In the genomic region with DNA sequence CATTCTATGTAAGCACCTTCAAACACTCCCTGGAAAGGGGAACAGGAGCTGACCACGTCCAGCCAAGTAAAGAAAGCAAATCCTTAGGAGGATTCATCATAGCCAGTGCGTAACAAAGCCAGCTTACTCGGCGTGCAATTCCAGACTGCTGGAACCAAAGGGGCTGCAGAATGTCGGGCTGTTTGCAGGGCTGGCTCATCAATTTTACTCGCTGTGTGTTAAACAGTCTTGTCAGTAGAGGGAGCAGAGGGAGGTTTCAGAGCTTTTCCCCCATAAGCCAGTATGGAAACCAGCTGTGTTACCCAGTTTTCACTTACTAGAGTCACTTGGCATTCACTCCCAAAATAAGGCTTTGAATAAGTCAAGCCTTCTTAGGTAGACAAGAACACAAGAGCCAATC, we compare ENCODE assay signal across 8 cellular contexts.
A peak's percentile ranks its signal among the peaks of the same experiment; 100 is the strongest.
DNase-seq lines count a peak whose midpoint lies in the region; ATAC-seq and TF ChIP-seq lines count a peak whose summit lies in the region.

No MANE protein-coding gene starts in this region.

- no peak overlapping the region for H3K27ac Mint-ChIP-seq in endodermal cell
- no peak overlapping the region for H3K27ac Mint-ChIP-seq in osteocyte (ENCODE audit: unreplicated experiment)
- no peak overlapping the region for H3K27ac Mint-ChIP-seq in T-helper 2 cell treated with Interferon-gamma antibody and Interleukin-4, amounts not matched to agents 5 μg/mL and 100 μg/mL, for 36 hours

- H3K4me1 Mint-ChIP-seq in endodermal cell: peaks cover 6% of the 10 kb centered on the region
- peaks cover 4% of the 10 kb centered on the region for H3K4me1 Mint-ChIP-seq in osteocyte (ENCODE audit: unreplicated experiment)
- peaks cover 3% of the 10 kb centered on the region for H3K4me1 Mint-ChIP-seq in T-helper 2 cell treated with Interferon-gamma antibody and Interleukin-4, amounts not matched to agents 5 μg/mL and 100 μg/mL, for 36 hours (ENCODE audit: low read depth)

- peaks cover 42% of the 10 kb centered on the region for H3K36me3 Mint-ChIP-seq in endodermal cell (ENCODE audit: low read depth)
- H3K36me3 Mint-ChIP-seq in osteocyte (ENCODE audit: unreplicated experiment): peaks cover 43% of the 10 kb centered on the region
- peaks cover 29% of the 10 kb centered on the region for H3K36me3 Mint-ChIP-seq in T-helper 2 cell treated with Interferon-gamma antibody and Interleukin-4, amounts not matched to agents 5 μg/mL and 100 μg/mL, for 36 hours (ENCODE audit: low read depth)

- H3K4me3 ChIP-seq in endodermal cell (ENCODE audit: low read length): no peak overlapping the region

- H3K27me3 Mint-ChIP-seq in endodermal cell (ENCODE audit: insufficient read depth): no peaks in the 10 kb centered on the region
- no peaks in the 10 kb centered on the region for H3K27me3 Mint-ChIP-seq in osteocyte (ENCODE audit: unreplicated experiment)
- no peaks in the 10 kb centered on the region for H3K27me3 Mint-ChIP-seq in T-helper 2 cell treated with Interferon-gamma antibody and Interleukin-4, amounts not matched to agents 5 μg/mL and 100 μg/mL, for 36 hours (ENCODE audit: low read depth)

- no peaks in the 10 kb centered on the region for H3K9me3 ChIP-seq in endodermal cell (ENCODE audit: control insufficient read depth, low read length)

- H3K27ac ChIP-seq in endodermal cell (ENCODE audit: low read depth, low read length): no peak overlapping the region

- H3K4me3 Mint-ChIP-seq in endodermal cell: no peak overlapping the region
- H3K4me3 Mint-ChIP-seq in osteocyte (ENCODE audit: unreplicated experiment): no peak overlapping the region
- H3K4me3 Mint-ChIP-seq in T-helper 2 cell treated with Interferon-gamma antibody and Interleukin-4, amounts not matched to agents 5 μg/mL and 100 μg/mL, for 36 hours: no peak overlapping the region

- H3K27me3 ChIP-seq in endodermal cell (ENCODE audit: control insufficient read depth, insufficient read depth, low read length, poor library complexity, severe bottlenecking): no peaks in the 10 kb centered on the region

- no peak for ATAC-seq in HG03139 (IDR thresholded peaks at IDR 0.05; ENCODE audit: unreplicated experiment)
- ATAC-seq in GM19397 (IDR thresholded peaks at IDR 0.05; ENCODE audit: unreplicated experiment): no peak

- H3K9ac ChIP-seq in endodermal cell (ENCODE audit: extremely low read depth, low read length, poor library complexity, severe bottlenecking): no peak overlapping the region

- WGBS in endodermal cell (ENCODE audit: insufficient coverage in 1 of 2, insufficient read length in 1 of 2), 2 experiments: 78 to 83% methylated on average over 2 to 6 of the region's 6 CpGs

- peak; percentile 32; the same call in 1 of the 2 replicates for TF ChIP-seq CTCF in GM12874 (IDR thresholded peaks at IDR 0.05; ENCODE audit: insufficient read depth, low read depth, low read length)
- peak; percentile 75 for TF ChIP-seq CTCF in endodermal cell (conservative IDR thresholded peaks at IDR 0.05)
- peak; percentile 59 for TF ChIP-seq CTCF in osteocyte (IDR thresholded peaks at IDR 0.05)

- no peaks in the 10 kb centered on the region for H3K4me1 ChIP-seq in endodermal cell (ENCODE audit: control insufficient read depth, insufficient read depth, low read length)

- peak; percentile 7 for DNase-seq in NCI-H1694 treated with DMSO at 0.1 percent for 48 hours (lab: John Stamatoyannopoulos, UW)
- DNase-seq in endodermal cell: peak; percentile 76
- no peak for DNase-seq in osteocyte (ENCODE audit: extremely low spot score, unreplicated experiment)
- DNase-seq in T1000 (lab: John Stamatoyannopoulos, UW): no peak
- no peak for DNase-seq in T-helper 2 cell treated with Interferon-gamma antibody and Interleukin-4, amounts not matched to agents 5 μg/mL and 100 μg/mL, for 36 hours (ENCODE audit: low spot score)

- H3K36me3 ChIP-seq in endodermal cell (ENCODE audit: control insufficient read depth, insufficient read depth, low read length): peaks cover 55% of the 10 kb centered on the region

- H3K9me3 Mint-ChIP-seq in endodermal cell: no peaks in the 10 kb centered on the region
- H3K9me3 Mint-ChIP-seq in osteocyte (ENCODE audit: unreplicated experiment): no peaks in the 10 kb centered on the region
- H3K9me3 Mint-ChIP-seq in T-helper 2 cell treated with Interferon-gamma antibody and Interleukin-4, amounts not matched to agents 5 μg/mL and 100 μg/mL, for 36 hours: no peaks in the 10 kb centered on the region

Comparison
In these comparisons a context has a peak if more than half of its experiments do, and no peak if none do; other contexts are left out.
1. DNase-seq: peak in NCI-H1694 treated with DMSO at 0.1 percent for 48 hours (single experiment) and endodermal cell (single experiment); none in osteocyte (single experiment), T1000 (single experiment) and T-helper 2 cell treated with Interferon-gamma antibody and Interleukin-4, amounts not matched to agents 5 μg/mL and 100 μg/mL, for 36 hours (single experiment).
2. Peak in every context shown above with its lines, with median percentiles within 50 percentile points of each other: CTCF ChIP-seq.